In genomic region chr4:22678851-22679517, GRCh38 we compare ENCODE assay signal across 23 cellular contexts. TPM values are rescaled to one million over a fixed set of nuclear protein-coding genes. Genes with fewer than 3 reads are reported as not detected.
DNase-seq lines count a peak whose midpoint lies in the region; ATAC-seq and TF ChIP-seq lines count a peak whose summit lies in the region.
"Had no signal": no experiment of that assay in that cellular context is flagged by ENCODE, and none has a peak within 500 bp of the region (broad histone marks: within the 10 kb centered on the region; RNA-seq: fewer than 3 reads in every experiment).

No MANE protein-coding gene starts in this region.

- peaks cover 30% of the 10 kb centered on the region for H3K4me1 Mint-ChIP-seq in chondrocyte (ENCODE audit: low read depth)

- H3K27me3 Mint-ChIP-seq in chondrocyte (ENCODE audit: low read depth): no peaks in the 10 kb centered on the region

- no peak overlapping the region for H3K4me3 Mint-ChIP-seq in chondrocyte (ENCODE audit: unreplicated experiment)
- H3K4me3 Mint-ChIP-seq: endodermal cell had no signal

- ATAC-seq in left colon: peak; percentile 81
- ATAC-seq in sciatic nerve: peak; percentile 65
- no peak for ATAC-seq in HG03045 (IDR thresholded peaks at IDR 0.05; ENCODE audit: unreplicated experiment)
- ATAC-seq in HG02678 (IDR thresholded peaks at IDR 0.05; ENCODE audit: unreplicated experiment): no peak
- ATAC-seq: A549, GM12878 had no signal

- H3K9me3 Mint-ChIP-seq in chondrocyte (ENCODE audit: low read depth): no peaks in the 10 kb centered on the region
- H3K9me3 Mint-ChIP-seq: endodermal cell had no signal

- H3K27ac Mint-ChIP-seq in chondrocyte (ENCODE audit: unreplicated experiment): peak overlapping the region; percentile 58
- H3K27ac Mint-ChIP-seq: endodermal cell had no signal

- DNase-seq in Ammon's horn (ENCODE audit: low spot score): peak; percentile 6
- DNase-seq in chondrocyte (ENCODE audit: low spot score): no peak
- DNase-seq in left colon: no peak
- no peak for DNase-seq in sciatic nerve (ENCODE audit: low spot score)
- DNase-seq in epidermal melanocyte (ENCODE audit: insufficient read length, low spot score): no peak
- DNase-seq in activated T-cell treated with anti-CD3 and anti-CD28 coated beads for 4 hours: no peak
- DNase-seq: activated gamma-delta T cell, BE2C, COR-L47, DMS79 treated with DMSO at 0.1 percent for 48 hours, endodermal cell, HCEC 1CT, Kasumi-1, NCI-H187 treated with DMSO at 0.1 percent for 48 hours, NCI-H69, RPMI8226, stomach, upper lobe of right lung had no signal

- TF ChIP-seq CTCF in chondrocyte (IDR thresholded peaks at IDR 0.05): no peak

- intact Hi-C loops in left colon (cut with DNase I, micrococcal nuclease) (no loop called here), sciatic nerve (cut with DNase I) (no loop called here)

- no peaks in the 10 kb centered on the region for H3K36me3 Mint-ChIP-seq in chondrocyte (ENCODE audit: low read depth)

RNA-seq across cellular contexts. Expression of gene GBA3, which starts 13.8 kb away (rescaled TPM):
- total RNA-seq in chondrocyte (not detected in 3 replicates), left colon (10 to 100 TPM in 1 of 2 donors, 1 to 10 TPM in 1; 4.7 to 14.9 TPM), sciatic nerve (not detected)
- total RNA-seq: endodermal cell, pulmonary artery endothelial cell had no signal

Comparison
In these comparisons a context has a peak if more than half of its experiments do, and no peak if none do; other contexts are left out.
1. ATAC-seq: peak in left colon (single experiment) and sciatic nerve (single experiment); none in HG03045 (single experiment) and HG02678 (single experiment).